In the genomic region with DNA sequence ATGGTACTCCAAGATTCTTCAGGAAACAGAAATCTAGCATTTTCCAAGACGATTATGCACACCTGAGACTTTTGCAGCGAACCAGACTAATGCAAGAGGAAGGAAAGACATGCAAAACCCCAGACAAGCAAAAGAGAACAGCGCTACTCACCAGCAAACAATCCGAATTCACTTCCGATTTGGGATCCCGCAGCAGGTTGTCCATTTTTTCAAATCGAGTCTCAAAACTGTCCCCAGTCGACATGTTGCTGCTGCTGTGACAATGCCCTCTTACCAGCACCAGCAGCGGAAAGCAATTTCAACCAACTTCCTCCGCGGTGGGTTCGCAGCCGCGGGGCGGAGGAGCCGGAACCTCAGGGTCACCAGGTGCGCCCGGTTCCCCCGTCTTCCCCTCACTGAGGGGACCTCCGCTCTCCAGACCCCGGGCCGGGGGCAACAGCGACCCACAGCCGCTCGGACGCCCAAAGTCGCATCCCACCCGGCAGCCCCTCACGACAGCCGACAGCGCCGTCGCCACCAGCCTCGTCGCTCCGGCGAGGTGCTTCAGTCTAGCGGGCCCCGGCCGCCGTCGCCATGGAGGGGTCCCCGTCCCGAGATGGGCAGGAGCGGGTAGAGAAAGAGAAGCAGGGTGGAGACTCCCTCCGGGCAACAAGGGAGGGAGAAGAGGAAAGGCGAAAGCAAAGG, we compare ENCODE assay signal across 8 cellular contexts. TPM values are rescaled to one million over a fixed set of nuclear protein-coding genes. Genes with fewer than 3 reads are reported as not detected.
DNase-seq lines count a peak whose midpoint lies in the region; ATAC-seq lines count a peak whose summit lies in the region.

No MANE protein-coding gene starts in this region.

- DNase-seq in NCI-H2196 (lab: John Stamatoyannopoulos, UW; ENCODE audit: unreplicated experiment): peak; percentile 9
- no peak for DNase-seq in NCI-H2196 treated with DMSO at 0.1 percent for 48 hours (lab: John Stamatoyannopoulos, UW; ENCODE audit: unreplicated experiment)
- peak; percentile 62 for DNase-seq in NK-92 treated with Interleukin-12 subunit alpha and Interleukin-12 subunit beta, amount 100 ng/mL, for 24 hours (lab: John Stamatoyannopoulos, UW)
- peak; percentile 50 for DNase-seq in activated T-cell treated with anti-CD3 and anti-CD28 coated beads for 24 hours (ENCODE audit: low read depth)
- peak; percentile 38 for DNase-seq in myocyte (ENCODE audit: low read depth)
- DNase-seq in stimulated activated effector memory CD8-positive, alpha-beta T cell treated with anti-CD3 and anti-CD28 coated beads, Interleukin-12 subunit alpha, Interleukin-12 subunit beta, amount 100 ng/mL, for 72 hours (ENCODE audit: low spot score in 2 of 2): peak; percentile 56 to 82

- no peaks in the 10 kb centered on the region for H3K9me3 ChIP-seq in esophagus (ENCODE audit: control insufficient read depth in 2 of 2, insufficient read depth in 1 of 2, low read depth in 1 of 2, low read length in 1 of 2)

- peak; percentile 22 for ATAC-seq in HG02970 (IDR thresholded peaks at IDR 0.05; ENCODE audit: low FRiP score, unreplicated experiment)
- peak; percentile 54 for ATAC-seq in stimulated activated effector memory CD8-positive, alpha-beta T cell treated with anti-CD3 and anti-CD28 coated beads, Interleukin-12 subunit alpha, Interleukin-12 subunit beta, amount 100 ng/mL, for 72 hours

- H3K36me3 ChIP-seq in esophagus (ENCODE audit: control insufficient read depth in 2 of 2, insufficient read depth in 2 of 2, low read length in 1 of 2): no peaks in the 10 kb centered on the region

- no peaks in the 10 kb centered on the region for H3K27me3 ChIP-seq in esophagus (ENCODE audit: control insufficient read depth in 1 of 2, insufficient read depth in 2 of 2, low read length in 2 of 2)

- peak overlapping the region; percentile 95 to 99 for H3K27ac ChIP-seq in esophagus (ENCODE audit: low read depth in 2 of 2, low read length in 1 of 2)

- peak overlapping the region; percentile 95 for H3K27ac Mint-ChIP-seq in stimulated activated effector memory CD8-positive, alpha-beta T cell treated with anti-CD3 and anti-CD28 coated beads, Interleukin-12 subunit alpha, Interleukin-12 subunit beta, amount 100 ng/mL, for 72 hours

- H3K4me3 ChIP-seq in esophagus (ENCODE audit: low read depth in 1 of 2, low read length in 2 of 2): peak overlapping the region; percentile 71 to 96

- H3K4me1 Mint-ChIP-seq in stimulated activated effector memory CD8-positive, alpha-beta T cell treated with anti-CD3 and anti-CD28 coated beads, Interleukin-12 subunit alpha, Interleukin-12 subunit beta, amount 100 ng/mL, for 72 hours: peaks cover 9% of the 10 kb centered on the region

- H3K4me1 ChIP-seq in esophagus (ENCODE audit: control insufficient read depth in 2 of 2, insufficient read depth in 2 of 2, low read length in 1 of 2): no peaks in the 10 kb centered on the region

- no peak overlapping the region for H3K4me3 Mint-ChIP-seq in stimulated activated effector memory CD8-positive, alpha-beta T cell treated with anti-CD3 and anti-CD28 coated beads, Interleukin-12 subunit alpha, Interleukin-12 subunit beta, amount 100 ng/mL, for 72 hours

- 0% methylated on average over 40 to 47 of the region's 47 CpGs for WGBS in esophagus, 2 donors

- H3K36me3 Mint-ChIP-seq in stimulated activated effector memory CD8-positive, alpha-beta T cell treated with anti-CD3 and anti-CD28 coated beads, Interleukin-12 subunit alpha, Interleukin-12 subunit beta, amount 100 ng/mL, for 72 hours: peaks cover 12% of the 10 kb centered on the region

- H3K9me3 Mint-ChIP-seq in stimulated activated effector memory CD8-positive, alpha-beta T cell treated with anti-CD3 and anti-CD28 coated beads, Interleukin-12 subunit alpha, Interleukin-12 subunit beta, amount 100 ng/mL, for 72 hours: no peaks in the 10 kb centered on the region

RNA-seq across cellular contexts. Expression of a gene that starts 0.8 kb away (rescaled TPM):
- 1 to 10 TPM; 6.0 to 8.8 TPM for polyA plus RNA-seq in esophagus
- 24.7 and 46.3 TPM in 2 replicates for total RNA-seq in myocyte
- 12.7 TPM for polyA plus RNA-seq in myocyte (2012)
